In genomic region chr18:67634631-67635338, GRCh38 we compare ENCODE assay signal across 15 cellular contexts.
DNase-seq lines count a peak whose midpoint lies in the region; ATAC-seq and TF ChIP-seq lines count a peak whose summit lies in the region.
"Had no signal": no experiment of that assay in that cellular context is flagged by ENCODE, and none has a peak within 500 bp of the region (broad histone marks: within the 10 kb centered on the region; RNA-seq: fewer than 3 reads in every experiment).

No MANE protein-coding gene starts in this region.

- POLR2A ChIA-PET in SK-N-SH (lab: Yijun Ruan, JAX): no interaction called here

- H3K36me3 Mint-ChIP-seq in stimulated activated memory B cell treated with anti-CD40 and anti-IgM and Interleukin-4, amounts not matched to agents 10 μg/mL and 1 μg/mL and 100 μg/mL, for 72 hours: no peaks in the 10 kb centered on the region

- no peak overlapping the region for H3K9ac ChIP-seq in SK-N-SH
- no peak overlapping the region for H3K9ac ChIP-seq in NT2/D1 (ENCODE audit: insufficient read length, low read depth)
- no peak overlapping the region for H3K9ac ChIP-seq in iPS-18a (ENCODE audit: low read length)
- H3K9ac ChIP-seq: GM23248 had no signal

- no peak overlapping the region for H3K4me2 ChIP-seq in SK-N-SH

- H3K9me3 Mint-ChIP-seq in stimulated activated memory B cell treated with anti-CD40 and anti-IgM and Interleukin-4, amounts not matched to agents 10 μg/mL and 1 μg/mL and 100 μg/mL, for 72 hours: peaks cover 3% of the 10 kb centered on the region

- TF ChIP-seq EP300 in SK-N-SH (IDR thresholded peaks at IDR 0.05; ENCODE audit: borderline replicate concordance in 1 of 2, low read depth in 1 of 2, low read length in 1 of 2): no peak

- H3K36me3 ChIP-seq in SK-N-SH (replicated peaks in 1 of 2; ENCODE audit: control insufficient read depth in 1 of 2, insufficient read depth in 2 of 2, low read length in 1 of 2) (no peaks in the 10 kb centered on the region), NT2/D1 (ENCODE audit: insufficient read depth, insufficient read length, low read length) (no peaks in the 10 kb centered on the region), iPS-18a (ENCODE audit: control insufficient read depth, low read depth, low read length) (no peaks in the 10 kb centered on the region)

- H3K9me3 ChIP-seq in SK-N-SH (no peaks in the 10 kb centered on the region), NT2/D1 (ENCODE audit: insufficient read depth, low read length) (no peaks in the 10 kb centered on the region), iPS-18a (ENCODE audit: control insufficient read depth, low read depth, low read length) (no peaks in the 10 kb centered on the region)
- H3K9me3 ChIP-seq: Caco-2 had no signal

- no peak for ATAC-seq in SK-N-SH treated with all-trans-retinoic acid at 6 μM for 48 hours
- no peak for ATAC-seq in stimulated activated memory B cell treated with anti-CD40 and anti-IgM and Interleukin-4, amounts not matched to agents 10 μg/mL and 1 μg/mL and 100 μg/mL, for 72 hours

- H3K4me1 ChIP-seq in SK-N-SH (ENCODE audit: control insufficient read depth in 1 of 2, insufficient read depth in 2 of 2, low read depth in 1 of 2, low read length in 1 of 2): no peaks in the 10 kb centered on the region; a peak in 1 of 4 replicates
- no peaks in the 10 kb centered on the region for H3K4me1 ChIP-seq in NT2/D1 (ENCODE audit: insufficient read depth, insufficient read length)
- peaks cover 37% of the 10 kb centered on the region for H3K4me1 ChIP-seq in iPS-18a (ENCODE audit: control insufficient read depth, low read depth, low read length)
- H3K4me1 ChIP-seq: Caco-2 had no signal

- H3K9me2 ChIP-seq in SK-N-SH: no peaks in the 10 kb centered on the region

- H3F3A ChIP-seq in SK-N-SH (replicated peaks; ENCODE audit: insufficient read depth): no peaks in the 10 kb centered on the region

- no peak for DNase-seq in SK-N-SH
- DNase-seq in NT2/D1 (ENCODE audit: low read depth, low spot score): peak; percentile 16
- no peak for DNase-seq in AML-193 (lab: John Stamatoyannopoulos, UW)
- DNase-seq in germinal center (ENCODE audit: low spot score): no peak
- no peak for DNase-seq in GOT3 (lab: John Stamatoyannopoulos, UW)
- DNase-seq: Caco-2, DND-41, GF-D8, GM23248, NCI-H1930, NCI-H524 treated with DMSO at 0.1 percent for 48 hours, OCI-M1 had no signal

- H3K79me2 ChIP-seq in SK-N-SH (ENCODE audit: insufficient read depth): no peaks in the 10 kb centered on the region

- H3K4me3 ChIP-seq in SK-N-SH (ENCODE audit: low read depth in 2 of 2, low read length in 1 of 2) (no peak overlapping the region), NT2/D1 (ENCODE audit: insufficient read length, low read depth) (no peak overlapping the region), iPS-18a (ENCODE audit: low read length) (peak overlapping the region; percentile 36)
- H3K4me3 ChIP-seq: GM23248 had no signal

- H3K27me3 Mint-ChIP-seq in stimulated activated memory B cell treated with anti-CD40 and anti-IgM and Interleukin-4, amounts not matched to agents 10 μg/mL and 1 μg/mL and 100 μg/mL, for 72 hours: no peaks in the 10 kb centered on the region

- CTCF ChIA-PET in SK-N-SH (lab: Yijun Ruan, JAX): no interaction called here

- WGBS in SK-N-SH (ENCODE audit: low lambda C conversion rate): 81% methylated on average over 4 of the region's 4 CpGs

- no peaks in the 10 kb centered on the region for H3K4me1 Mint-ChIP-seq in stimulated activated memory B cell treated with anti-CD40 and anti-IgM and Interleukin-4, amounts not matched to agents 10 μg/mL and 1 μg/mL and 100 μg/mL, for 72 hours

- H4K20me1 ChIP-seq in SK-N-SH (ENCODE audit: insufficient read depth): no peaks in the 10 kb centered on the region

- no peak for TF ChIP-seq CTCF in SK-N-SH (IDR thresholded peaks at IDR 0.05)

- H3K27ac ChIP-seq in SK-N-SH (ENCODE audit: low read depth in 2 of 2, low read length in 1 of 2) (no peak overlapping the region), iPS-18a (ENCODE audit: low read length) (peak overlapping the region; percentile 59)
- H3K27ac ChIP-seq: GM23248 had no signal

- no peak overlapping the region for H3K27ac Mint-ChIP-seq in stimulated activated memory B cell treated with anti-CD40 and anti-IgM and Interleukin-4, amounts not matched to agents 10 μg/mL and 1 μg/mL and 100 μg/mL, for 72 hours

- no peak for TF ChIP-seq RAD21 in SK-N-SH (IDR thresholded peaks at IDR 0.05; ENCODE audit: low read length)

- H3K27me3 ChIP-seq in SK-N-SH (ENCODE audit: insufficient read depth) (no peaks in the 10 kb centered on the region), NT2/D1 (ENCODE audit: insufficient read depth, insufficient read length) (no peaks in the 10 kb centered on the region), iPS-18a (ENCODE audit: control insufficient read depth, insufficient read depth, low read length) (no peaks in the 10 kb centered on the region)

- no peak overlapping the region for H2AFZ ChIP-seq in SK-N-SH (ENCODE audit: low read depth)
- H2AFZ ChIP-seq: GM23248 had no signal

- no peak overlapping the region for H3K4me3 Mint-ChIP-seq in stimulated activated memory B cell treated with anti-CD40 and anti-IgM and Interleukin-4, amounts not matched to agents 10 μg/mL and 1 μg/mL and 100 μg/mL, for 72 hours

TF ChIP-seq in SK-N-SH treated with all-trans-retinoic acid at 6 μM for 48 hours, 23 proteins besides CTCF, POLR2A, EP300 and RAD21:
- TF ChIP-seq PATZ1 (CRISPR knock-in tag; IDR thresholded peaks at IDR 0.05; ENCODE audit: borderline replicate concordance) (no peak), ISL1 (CRISPR knock-in tag; IDR thresholded peaks at IDR 0.05) (peak; percentile 20; the same call in 1 of the 2 replicates)

TF ChIP-seq in SK-N-SH, 30 proteins besides CTCF, POLR2A, EP300 and RAD21:
- TF ChIP-seq GABPA (IDR thresholded peaks at IDR 0.05; ENCODE audit: low read depth) (no peak), RFX5 (IDR thresholded peaks at IDR 0.05; ENCODE audit: low read length) (no peak), PBX3 (IDR thresholded peaks at IDR 0.05) (no peak)
- TF ChIP-seq, protein P1, sequence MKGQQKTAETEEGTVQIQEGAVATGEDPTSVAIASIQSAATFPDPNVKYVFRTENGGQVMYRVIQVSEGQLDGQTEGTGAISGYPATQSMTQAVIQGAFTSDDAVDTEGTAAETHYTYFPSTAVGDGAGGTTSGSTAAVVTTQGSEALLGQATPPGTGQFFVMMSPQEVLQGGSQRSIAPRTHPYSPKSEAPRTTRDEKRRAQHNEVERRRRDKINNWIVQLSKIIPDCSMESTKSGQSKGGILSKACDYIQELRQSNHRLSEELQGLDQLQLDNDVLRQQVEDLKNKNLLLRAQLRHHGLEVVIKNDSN (IDR thresholded peaks at IDR 0.05; ENCODE audit: borderline replicate concordance, low read depth): no peak
